Comparison of ENCODE assay signal across 2 cellular contexts in the genomic region with DNA sequence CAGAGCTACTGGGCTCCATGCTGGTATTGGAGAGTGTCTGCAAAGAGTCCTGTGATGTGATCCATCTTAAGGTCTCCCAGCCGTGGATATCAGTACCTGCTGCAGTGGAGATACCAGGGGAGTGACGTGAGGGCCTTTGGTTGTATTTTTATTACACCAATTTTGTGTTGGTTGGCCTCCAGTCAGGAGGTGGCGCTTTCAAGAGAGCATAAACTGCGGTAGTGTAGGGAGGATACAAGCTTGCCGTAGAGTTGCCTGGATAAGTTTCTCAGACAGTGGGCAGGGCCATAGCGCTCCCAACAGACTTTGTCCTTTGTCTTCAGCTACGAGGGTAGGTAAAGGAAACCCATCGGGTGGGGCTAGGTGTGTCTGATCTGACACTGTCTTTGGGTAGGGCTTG.
TF ChIP-seq lines count a peak whose summit lies in the region.

No MANE protein-coding gene starts in this region.

TF ChIP-seq in HepG2, 621 proteins besides CTCF, POLR2A, EP300 and RAD21 (continued from another document):
- TF ChIP-seq, protein P1, sequence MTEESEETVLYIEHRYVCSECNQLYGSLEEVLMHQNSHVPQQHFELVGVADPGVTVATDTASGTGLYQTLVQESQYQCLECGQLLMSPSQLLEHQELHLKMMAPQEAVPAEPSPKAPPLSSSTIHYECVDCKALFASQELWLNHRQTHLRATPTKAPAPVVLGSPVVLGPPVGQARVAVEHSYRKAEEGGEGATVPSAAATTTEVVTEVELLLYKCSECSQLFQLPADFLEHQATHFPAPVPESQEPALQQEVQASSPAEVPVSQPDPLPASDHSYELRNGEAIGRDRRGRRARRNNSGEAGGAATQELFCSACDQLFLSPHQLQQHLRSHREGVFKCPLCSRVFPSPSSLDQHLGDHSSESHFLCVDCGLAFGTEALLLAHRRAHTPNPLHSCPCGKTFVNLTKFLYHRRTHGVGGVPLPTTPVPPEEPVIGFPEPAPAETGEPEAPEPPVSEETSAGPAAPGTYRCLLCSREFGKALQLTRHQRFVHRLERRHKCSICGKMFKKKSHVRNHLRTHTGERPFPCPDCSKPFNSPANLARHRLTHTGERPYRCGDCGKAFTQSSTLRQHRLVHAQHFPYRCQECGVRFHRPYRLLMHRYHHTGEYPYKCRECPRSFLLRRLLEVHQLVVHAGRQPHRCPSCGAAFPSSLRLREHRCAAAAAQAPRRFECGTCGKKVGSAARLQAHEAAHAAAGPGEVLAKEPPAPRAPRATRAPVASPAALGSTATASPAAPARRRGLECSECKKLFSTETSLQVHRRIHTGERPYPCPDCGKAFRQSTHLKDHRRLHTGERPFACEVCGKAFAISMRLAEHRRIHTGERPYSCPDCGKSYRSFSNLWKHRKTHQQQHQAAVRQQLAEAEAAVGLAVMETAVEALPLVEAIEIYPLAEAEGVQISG (CRISPR knock-in tag; IDR thresholded peaks at IDR 0.05) = peak; percentile 75

TF ChIP-seq in H1, 55 proteins besides CTCF, POLR2A, EP300 and RAD21 (continued from another document):
- TF ChIP-seq SIN3A (conservative IDR thresholded peaks at IDR 0.05 in 1 of 2, IDR thresholded peaks at IDR 0.05 in 1 of 2; ENCODE audit: low read depth in 1 of 2, low read length in 2 of 2) = no peak
- TF ChIP-seq CTBP2 (IDR thresholded peaks at IDR 0.05; ENCODE audit: borderline replicate concordance, insufficient read depth, insufficient read length, low read length) = no peak
- TF ChIP-seq, protein P2, sequence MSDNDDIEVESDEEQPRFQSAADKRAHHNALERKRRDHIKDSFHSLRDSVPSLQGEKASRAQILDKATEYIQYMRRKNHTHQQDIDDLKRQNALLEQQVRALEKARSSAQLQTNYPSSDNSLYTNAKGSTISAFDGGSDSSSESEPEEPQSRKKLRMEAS (IDR thresholded peaks at IDR 0.05) = no peak
- no peak for TF ChIP-seq ASH2L (IDR thresholded peaks at IDR 0.05; ENCODE audit: low read length)
- no peak for TF ChIP-seq CBX8 (IDR thresholded peaks at IDR 0.05; ENCODE audit: borderline replicate concordance, low read depth, low read length)
- TF ChIP-seq EZH2 (IDR thresholded peaks at IDR 0.05; ENCODE audit: low read depth, low read length, severe bottlenecking) = no peak
- TF ChIP-seq CHD2 (IDR thresholded peaks at IDR 0.05; ENCODE audit: low read length) = no peak
- TF ChIP-seq CHD1 (IDR thresholded peaks at IDR 0.05; ENCODE audit: low read depth, low read length) = no peak
- TF ChIP-seq SIX5 (IDR thresholded peaks at IDR 0.05; ENCODE audit: low read depth, low read length) = no peak
- TF ChIP-seq TEAD4 (IDR thresholded peaks at IDR 0.05; ENCODE audit: low read depth, low read length) = no peak
- no peak for TF ChIP-seq BCL11A (IDR thresholded peaks at IDR 0.05; ENCODE audit: low read depth in 2 of 2, low read length in 2 of 2)
- no peak for TF ChIP-seq NRF1 (IDR thresholded peaks at IDR 0.05; ENCODE audit: low read depth, low read length)
- TF ChIP-seq TBP (IDR thresholded peaks at IDR 0.05; ENCODE audit: low read depth, low read length) = no peak
TF ChIP-seq in H1: peak in this region for 0.
